Comparison of ENCODE assay signal across 8 cellular contexts in the genomic region with DNA sequence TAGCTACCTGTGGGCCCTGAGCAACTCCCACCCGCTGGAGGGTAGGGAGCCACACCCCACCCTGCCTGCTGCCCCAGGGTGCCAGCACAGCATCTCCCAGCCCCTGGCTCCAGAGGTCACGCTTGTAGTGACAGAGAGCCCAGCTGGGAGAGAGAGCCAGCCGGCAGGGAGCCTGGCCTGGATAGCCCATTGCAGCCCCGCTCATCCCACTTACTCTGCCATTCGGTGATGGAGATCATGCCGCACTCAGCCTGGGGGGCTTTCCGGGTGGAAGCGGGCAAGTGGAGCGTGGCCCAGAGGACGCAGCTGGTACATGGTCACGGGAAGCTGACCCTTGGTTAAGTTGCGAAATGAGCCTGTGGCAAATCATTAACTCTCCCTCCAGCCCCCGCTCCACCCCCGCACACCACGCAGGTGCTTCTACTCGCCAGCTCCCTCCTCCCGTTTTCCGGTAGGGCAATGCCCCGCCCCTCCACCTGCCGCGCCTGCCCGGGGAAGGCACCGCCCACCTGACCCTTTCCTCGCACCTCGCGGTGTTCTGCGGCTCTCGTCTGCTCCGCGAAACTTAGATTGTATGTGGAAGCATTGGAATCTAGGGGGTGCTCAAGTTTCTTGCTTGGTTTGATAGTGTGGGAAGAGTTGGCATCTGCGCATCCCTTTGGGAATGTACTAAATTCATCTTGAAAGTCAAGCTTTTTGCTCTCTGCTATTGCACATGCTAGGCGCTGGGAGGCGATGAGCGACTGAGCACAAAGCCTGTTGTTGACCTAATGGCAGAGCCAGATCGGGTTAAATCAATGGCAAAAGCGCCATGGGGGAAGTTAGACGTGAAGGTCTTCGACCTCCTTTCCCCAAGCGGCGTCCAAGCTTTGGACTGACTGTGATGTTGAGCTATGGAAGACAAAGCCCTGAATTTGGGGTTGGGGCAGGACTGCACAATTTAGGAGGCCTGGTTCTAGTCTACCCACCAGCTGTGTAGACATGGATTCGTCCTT. TPM values are rescaled to one million over a fixed set of nuclear protein-coding genes. Genes with fewer than 3 reads are reported as not detected.
DNase-seq lines count a peak whose midpoint lies in the region; ATAC-seq, FAIRE-seq and TF ChIP-seq lines count a peak whose summit lies in the region.

A gene with protein sequence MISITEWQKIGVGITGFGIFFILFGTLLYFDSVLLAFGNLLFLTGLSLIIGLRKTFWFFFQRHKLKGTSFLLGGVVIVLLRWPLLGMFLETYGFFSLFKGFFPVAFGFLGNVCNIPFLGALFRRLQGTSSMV (minus strand): TSS at position 321 of the 995 bp plus-strand sequence. CDS start 82 bp downstream, at position 239.

- no peak for TF ChIP-seq EP300 in H1 (IDR thresholded peaks at IDR 0.05; ENCODE audit: borderline replicate concordance in 1 of 2, low read depth in 2 of 2, low read length in 2 of 2)

- H3K27me3 Mint-ChIP-seq in CD8-positive, alpha-beta T cell (ENCODE audit: low read depth) = peaks cover 7% of the 10 kb centered on the region
- H3K27me3 Mint-ChIP-seq in GM23338 (ENCODE audit: insufficient read depth, low read depth, poor library complexity) = no peaks in the 10 kb centered on the region

- H3K36me3 ChIP-seq in CD8-positive, alpha-beta T cell (ENCODE audit: insufficient read depth, low read length) = no peaks in the 10 kb centered on the region
- no peaks in the 10 kb centered on the region for H3K36me3 ChIP-seq in GM23338 (ENCODE audit: insufficient read depth)
- H3K36me3 ChIP-seq in H1 (ENCODE audit: control insufficient read depth in 2 of 4, insufficient read depth in 4 of 4, low read length in 3 of 4) = no peaks in the 10 kb centered on the region
- no peaks in the 10 kb centered on the region for H3K36me3 ChIP-seq in lower lobe of right lung

- peak in 1 of 2 experiments; percentile 14; a peak in 1 of 3 replicates for TF ChIP-seq POLR2A in H1 (IDR thresholded peaks at IDR 0.05; ENCODE audit: control extremely low read depth in 1 of 2, low read depth in 2 of 2, low read length in 2 of 2)

- H3K79me1 ChIP-seq in H1 (ENCODE audit: low read depth, low read length) = peaks cover 3% of the 10 kb centered on the region; the same call in 1 of the 2 replicates

- H3K27ac Mint-ChIP-seq in CD8-positive, alpha-beta T cell = no peak within 1 kb of the TSS
- H3K27ac Mint-ChIP-seq in GM23338 = peak within 1 kb of the TSS; percentile 21; the same call in 1 of the 2 replicates

- peak within 1 kb of the TSS; percentile 74 for H3K4me2 ChIP-seq in GM23338
- H3K4me2 ChIP-seq in H1 (ENCODE audit: insufficient read depth in 1 of 2, low read depth in 2 of 2, low read length in 2 of 2) = peak within 1 kb of the TSS; percentile 58 to 91

- WGBS in H1 (ENCODE audit: extremely low coverage in 1 of 2, insufficient coverage in 1 of 2, insufficient read length in 1 of 2, insufficient replicate concordance in 2 of 2, low coverage in 1 of 2, low lambda C conversion rate in 2 of 2, missing lambda C conversion rate in 1 of 2), 2 experiments = 10% methylated on average over 35 of the region's 41 CpGs; no CpG with 5 or more reads in 1 of the 2 experiments

- peak within 1 kb of the TSS; percentile 88 for H4K91ac ChIP-seq in H1 (replicated peaks; ENCODE audit: insufficient read length, low read length)

- CTCF ChIA-PET in CD8-positive, alpha-beta T cell (lab: Charles Lee) = interaction anchor here (0.7 to 2.6 kb wide), 2 partner anchors 51 to 150 kb away, joined by 5 to 11 read pairs; no protein-coding TSS in a partner anchor
- CTCF ChIA-PET in H1 (lab: Charles Lee; ENCODE audit: partially characterized antibody) = interaction anchor here (0.6 to 9.9 kb wide), 59 partner anchors 7 to 1026 kb away, joined by 3 to 156 read pairs (median 5); partner anchors contain the start of genes ETNK2, KISS1, PLEKHA6 and REN

- no peak within 1 kb of the TSS; a peak in 1 of 7 replicates for H3K9ac ChIP-seq in H1 (replicated peaks in 1 of 4; ENCODE audit: extremely low read depth in 1 of 4, low read depth in 3 of 4, low read length in 3 of 4)

- no peak within 1 kb of the TSS for H3K27ac ChIP-seq in CD8-positive, alpha-beta T cell (ENCODE audit: low read depth, low read length)
- H3K27ac ChIP-seq in GM23338 (ENCODE audit: low read depth) = peak within 1 kb of the TSS; percentile 65; the same call in 1 of the 2 replicates
- 0 out of 2 replicates have a peak within 1 kb of the TSS, but pooled peaks have one; percentile 11 for H3K27ac ChIP-seq in H1 (ENCODE audit: low read depth, low read length)
- H3K27ac ChIP-seq in lower lobe of right lung = peak within 1 kb of the TSS; percentile 49

- H3K4ac ChIP-seq in H1 (replicated peaks; ENCODE audit: insufficient read length, low read depth, low read length) = peak within 1 kb of the TSS; percentile 46

- peaks cover 10% of the 10 kb centered on the region; the same call in 1 of the 2 replicates for H3K23me2 ChIP-seq in H1 (ENCODE audit: low read depth, low read length)

- peak within 1 kb of the TSS; percentile 57; the same call in 1 of the 2 replicates for H4K8ac ChIP-seq in H1 (ENCODE audit: extremely low read depth, insufficient read depth, low read length)

- peak; percentile 94 for FAIRE-seq in H1 (lab: Jason Lieb, UNC)

- peak in 6 of 7 experiments; percentile 25 to 69 (median 32) for DNase-seq in CD8-positive, alpha-beta T cell
- peak; percentile 95 for DNase-seq in GM23338 (ENCODE audit: low spot score)
- peak; percentile 42 for DNase-seq in NCI-H146 treated with DMSO at 0.1 percent for 48 hours (lab: John Stamatoyannopoulos, UW; ENCODE audit: unreplicated experiment)
- peak; percentile 42 to 56 for DNase-seq in activated CD4-positive, alpha-beta T cell treated with anti-CD3 and anti-CD28 coated beads, Interleukin-2, amount 50 U/mL, for 48 hours
- peak; percentile 66 to 98 for DNase-seq in H1 (ENCODE audit: low read depth in 1 of 2, low spot score in 2 of 2)
- peak; percentile 82 for DNase-seq in lower lobe of right lung
- peak in 2 of 3 donors; percentile 15 to 44 for DNase-seq in stimulated activated CD4-positive, alpha-beta T cell treated with anti-CD3 and anti-CD28 coated beads, TNF-alpha, amount 100 ng/mL, for 48 hours (ENCODE audit: low read depth in 3 of 3)

- TF ChIP-seq CTCF in CD8-positive, alpha-beta T cell (IDR thresholded peaks at IDR 0.05) = peak; percentile 13
- TF ChIP-seq CTCF in GM23338 (conservative IDR thresholded peaks at IDR 0.05; ENCODE audit: low read depth in 2 of 2) (peak; percentile 83), H1 (IDR thresholded peaks at IDR 0.05; ENCODE audit: control extremely low read depth in 1 of 3, insufficient read depth in 1 of 3, low read depth in 1 of 3, low read length in 3 of 3) (peak; percentile 57 to 87 (median 84)), lower lobe of right lung (IDR thresholded peaks at IDR 0.05) (peak; percentile 60)

- no peak within 1 kb of the TSS for H2AK5ac ChIP-seq in H1 (ENCODE audit: low read depth, low read length)

- peak within 1 kb of the TSS; percentile 69 for H3K4me3 Mint-ChIP-seq in CD8-positive, alpha-beta T cell
- peak within 1 kb of the TSS; percentile 75 for H3K4me3 Mint-ChIP-seq in GM23338

- peak within 1 kb of the TSS; percentile 53 for H3K4me3 ChIP-seq in CD8-positive, alpha-beta T cell (ENCODE audit: low read depth, low read length)
- H3K4me3 ChIP-seq in GM23338 = peak within 1 kb of the TSS; percentile 59
- H3K4me3 ChIP-seq in H1 (ENCODE audit: extremely low read depth in 1 of 4, insufficient read depth in 2 of 4, low read depth in 3 of 4, low read length in 4 of 4) = peak within 1 kb of the TSS; percentile 47 to 69 (median 61)
- H3K4me3 ChIP-seq in lower lobe of right lung = peak within 1 kb of the TSS; percentile 49

- intact Hi-C loops in CD8-positive, alpha-beta T cell (cut with DNase I, micrococcal nuclease) = no loop called here
- intact Hi-C loops in lower lobe of right lung (cut with DNase I) = no loop called here

- H2BK20ac ChIP-seq in H1 (ENCODE audit: low read length) = 0 out of 2 replicates have a peak within 1 kb of the TSS, but pooled peaks have one; percentile 90

- peak within 1 kb of the TSS; percentile 76; the same call in 1 of the 2 replicates for H2BK12ac ChIP-seq in H1 (ENCODE audit: low read depth, low read length)

- H3K79me2 ChIP-seq in GM23338 (replicated peaks; ENCODE audit: insufficient read depth) (no peaks in the 10 kb centered on the region), H1 (ENCODE audit: control insufficient read depth in 1 of 2, insufficient read depth in 2 of 2, low read length in 2 of 2) (no peaks in the 10 kb centered on the region)

- no peaks in the 10 kb centered on the region for H3K9me3 ChIP-seq in CD8-positive, alpha-beta T cell (ENCODE audit: low read length)
- H3K9me3 ChIP-seq in H1 (ENCODE audit: insufficient read depth in 2 of 2, low read depth in 1 of 2, low read length in 1 of 2) (no peaks in the 10 kb centered on the region), lower lobe of right lung (no peaks in the 10 kb centered on the region)

- peaks cover 18% of the 10 kb centered on the region for H3K4me1 ChIP-seq in CD8-positive, alpha-beta T cell (ENCODE audit: insufficient read depth, low read length)
- H3K4me1 ChIP-seq in GM23338 (ENCODE audit: insufficient read depth) (peaks cover 8% of the 10 kb centered on the region; the same call in 1 of the 2 replicates), H1 (replicated peaks in 1 of 4; ENCODE audit: control insufficient read depth in 3 of 4, insufficient read depth in 4 of 4, low read length in 3 of 4) (peaks cover 0 to 3% (median 2%) of the 10 kb centered on the region in 4 experiments; a peak in 4 of 7 replicates), lower lobe of right lung (peaks cover 10% of the 10 kb centered on the region)

- H3F3A ChIP-seq in GM23338 (replicated peaks; ENCODE audit: low read depth) = no peaks in the 10 kb centered on the region; the same call in 1 of the 2 replicates

- H3K27me3 ChIP-seq in CD8-positive, alpha-beta T cell (ENCODE audit: insufficient read depth, low read length) = no peaks in the 10 kb centered on the region
- no peaks in the 10 kb centered on the region for H3K27me3 ChIP-seq in GM23338 (ENCODE audit: insufficient read depth)
- H3K27me3 ChIP-seq in H1 (replicated peaks in 1 of 4; ENCODE audit: control insufficient read depth in 3 of 4, extremely low read depth in 1 of 4, insufficient read depth in 3 of 4, low read length in 3 of 4) = no peaks in the 10 kb centered on the region
- peaks cover 13% of the 10 kb centered on the region for H3K27me3 ChIP-seq in lower lobe of right lung (ENCODE audit: low read depth)

- H2BK5ac ChIP-seq in H1 (ENCODE audit: low read depth, low read length) = peak within 1 kb of the TSS; percentile 84

- H3K56ac ChIP-seq in H1 (replicated peaks; ENCODE audit: insufficient read length, low read depth, low read length) = no peak within 1 kb of the TSS

- peaks cover 13% of the 10 kb centered on the region for H3K4me1 Mint-ChIP-seq in CD8-positive, alpha-beta T cell (ENCODE audit: low read depth)
- H3K4me1 Mint-ChIP-seq in GM23338 = peaks cover 4% of the 10 kb centered on the region; the same call in 2 of the 3 replicates

- peak within 1 kb of the TSS; percentile 66 for H3K18ac ChIP-seq in H1 (ENCODE audit: extremely low read depth, low read length)

- peak within 1 kb of the TSS; percentile 97; the same call in 1 of the 2 replicates for H2BK15ac ChIP-seq in H1 (ENCODE audit: low read length)

- no peak within 1 kb of the TSS for H3K14ac ChIP-seq in H1 (ENCODE audit: insufficient read length)

- H4K20me1 ChIP-seq in GM23338 (replicated peaks; ENCODE audit: insufficient read depth) (no peaks in the 10 kb centered on the region; the same call in 1 of the 2 replicates), H1 (replicated peaks in 1 of 2; ENCODE audit: control insufficient read depth in 1 of 2, insufficient read depth in 2 of 2, low read length in 2 of 2) (no peaks in the 10 kb centered on the region)

- no peaks in the 10 kb centered on the region for H3K36me3 Mint-ChIP-seq in CD8-positive, alpha-beta T cell
- no peaks in the 10 kb centered on the region for H3K36me3 Mint-ChIP-seq in GM23338 (ENCODE audit: low read depth)

- H4K5ac ChIP-seq in H1 (ENCODE audit: insufficient read length, low read depth, low read length) = no peak within 1 kb of the TSS

- POLR2A ChIA-PET in CD8-positive, alpha-beta T cell (lab: Charles Lee) = no interaction called here
- POLR2A ChIA-PET in H1 (lab: Charles Lee; ENCODE audit: partially characterized antibody) = interaction anchor here (0.6 to 1.7 kb wide), 13 partner anchors 8 to 280 kb away, joined by 3 to 6 read pairs (median 3); partner anchors contain the start of genes KISS1 and PIK3C2B

- TF ChIP-seq RAD21 in H1 (IDR thresholded peaks at IDR 0.05 in 1 of 2, conservative IDR thresholded peaks at IDR 0.05 in 1 of 2; ENCODE audit: low read depth in 2 of 2, low read length in 2 of 2) = peak; percentile 85 to 89

- H3K9me2 ChIP-seq in GM23338 (ENCODE audit: insufficient read depth) = no peaks in the 10 kb centered on the region

- H2AFZ ChIP-seq in GM23338 (peak within 1 kb of the TSS; percentile 52), H1 (ENCODE audit: low read length) (peak within 1 kb of the TSS; percentile 99)

- peak; percentile 94 for ATAC-seq in CD8-positive, alpha-beta T cell
- ATAC-seq in GM23338 (peak; percentile 93), lower lobe of right lung (peak; percentile 96), GM18870 (IDR thresholded peaks at IDR 0.05; ENCODE audit: unreplicated experiment) (no peak)

- peaks cover 3% of the 10 kb centered on the region for H3K9me3 Mint-ChIP-seq in CD8-positive, alpha-beta T cell
- H3K9me3 Mint-ChIP-seq in GM23338 = no peaks in the 10 kb centered on the region

- no peak within 1 kb of the TSS for H3K23ac ChIP-seq in H1 (ENCODE audit: insufficient read length)

- no peak within 1 kb of the TSS for H2BK120ac ChIP-seq in H1 (replicated peaks; ENCODE audit: low read depth, low read length)

RNA-seq across cellular contexts. Expression of the gene that starts here (rescaled TPM):
- not detected for total RNA-seq in CD8-positive, alpha-beta T cell
- 3.0 and 7.0 TPM in 2 replicates for total RNA-seq in GM23338 (2014; rRNA removed; shearing (Covaris generic))
- polyA plus RNA-seq in GM23338 (2016; fragmentation: Nextera tagmentation; extraction: Ambion mirVana) (7.2 and 10.7 TPM in 2 replicates), H1 (2011; rRNA removed) (8.5 and 9.5 TPM in 2 replicates)
- 6.9 and 7.5 TPM in 2 replicates for total RNA-seq in H1 (2021; fragmentation: NEBNext Ultra II Directional; extraction: Animal tissue kit (Norgen Biotek cat#: 25700))
- 8.6 TPM for polyA plus RNA-seq in H1 (2011; cell fraction: cytosol; rRNA removed)
- polyA plus RNA-seq in H1 (2011; cell fraction: nucleus; rRNA removed) = 14.3 TPM
- 8.0 to 8.9 TPM (median 8.3 TPM) in 4 replicates for polyA plus RNA-seq in H1 (2012, experiment 1 of 2)
- polyA plus RNA-seq in H1 (2012, experiment 2 of 2) = 8.8 TPM
- 5.5 TPM for polyA plus RNA-seq in H1 (2013, experiment 1 of 2)
- polyA plus RNA-seq in H1 (2013, experiment 2 of 2) = 7.7 TPM
- 2.3 and 3.5 TPM in 2 replicates for polyA minus RNA-seq in H1 (2011; rRNA and poly(A)+ RNA removed)
- 2.3 TPM for polyA minus RNA-seq in H1 (2011; cell fraction: cytosol; rRNA and poly(A)+ RNA removed)
- polyA minus RNA-seq in H1 (2011; cell fraction: nucleus; rRNA and poly(A)+ RNA removed) = 7.8 TPM
- total RNA-seq in lower lobe of right lung = 11.9 TPM

Comparison
In these comparisons a context has a peak if more than half of its experiments do, and no peak if none do; other contexts are left out.
1. Peak in DNase-seq, ATAC-seq and H3K4me3 ChIP-seq in CD8-positive, alpha-beta T cell; RNA of the gene not detected or under 1 TPM.
2. DNase-seq: peak in every context shown above with its lines; median percentile 95 in GM23338; 82 in H1; 82 in lower lobe of right lung; 49 in activated CD4-positive, alpha-beta T cell treated with anti-CD3 and anti-CD28 coated beads, Interleukin-2, amount 50 U/mL, for 48 hours; 42 in NCI-H146 treated with DMSO at 0.1 percent for 48 hours; 32 in CD8-positive, alpha-beta T cell; 30 in stimulated activated CD4-positive, alpha-beta T cell treated with anti-CD3 and anti-CD28 coated beads, TNF-alpha, amount 100 ng/mL, for 48 hours.
3. CTCF ChIP-seq: peak in every context shown above with its lines; median percentile 84 in H1; 83 in GM23338; 60 in lower lobe of right lung; 13 in CD8-positive, alpha-beta T cell.